ENCODE assay signal across 19 cellular contexts in the genomic region with DNA sequence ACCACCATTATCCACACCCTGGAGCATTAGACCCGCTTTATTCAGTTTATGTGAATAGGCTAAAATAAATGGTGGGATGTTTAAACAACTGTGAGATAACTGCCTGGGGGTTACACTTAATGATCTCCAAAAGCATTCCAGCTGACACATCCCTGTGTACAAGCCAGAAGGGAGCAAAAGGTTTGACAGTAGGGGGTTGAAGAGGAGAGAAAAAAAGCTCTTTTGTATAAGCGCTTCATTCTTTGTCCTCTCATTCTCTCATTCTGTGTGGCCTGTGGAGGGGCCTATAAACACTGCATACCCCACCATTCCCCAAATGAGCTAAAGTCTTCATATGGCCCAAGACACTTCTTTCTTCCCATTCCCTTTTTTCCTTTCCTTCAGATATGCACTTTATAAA. TPM values are rescaled to one million over a fixed set of nuclear protein-coding genes. Genes with fewer than 3 reads are reported as not detected.
DNase-seq lines count a peak whose midpoint lies in the region; TF ChIP-seq lines count a peak whose summit lies in the region.
"Had no signal": no experiment of that assay in that cellular context is flagged by ENCODE, and none has a peak within 500 bp of the region (broad histone marks: within the 10 kb centered on the region; RNA-seq: fewer than 3 reads in every experiment).

No MANE protein-coding gene starts in this region.

- H3K4me3 ChIP-seq in HUES48 (ENCODE audit: low read depth, low read length) (no peak overlapping the region), ectodermal cell (ENCODE audit: insufficient read depth, low read depth, low read length) (no peak overlapping the region), Caco-2 (ENCODE audit: low read depth, low read length) (no peak overlapping the region), adrenal gland (no peak overlapping the region)
- H3K4me3 ChIP-seq: gastroesophageal sphincter, left ventricle myocardium inferior, right atrium auricular region, testis had no signal

- peak overlapping the region; percentile 86 for H3K27ac ChIP-seq in HUES48 (ENCODE audit: low read depth, low read length)
- peak overlapping the region; percentile 45 for H3K27ac ChIP-seq in ectodermal cell (ENCODE audit: insufficient read depth, low read depth, low read length, poor library complexity, severe bottlenecking)
- H3K27ac ChIP-seq in adrenal gland, result no peak overlapping the region
- H3K27ac ChIP-seq: gastroesophageal sphincter, left ventricle myocardium inferior, right atrium auricular region, testis had no signal

- H3K9me3 ChIP-seq in HUES48 (ENCODE audit: control insufficient read depth, insufficient read depth, low read length) (no peaks in the 10 kb centered on the region; the same call in 1 of the 2 replicates), ectodermal cell (ENCODE audit: control insufficient read depth, low read length) (no peaks in the 10 kb centered on the region), Caco-2 (no peaks in the 10 kb centered on the region; the same call in 1 of the 2 replicates), adrenal gland (replicated peaks in 1 of 3) (no peaks in the 10 kb centered on the region)
- H3K9me3 ChIP-seq: testis had no signal

- CTCF ChIA-PET in Caco-2 (lab: Charles Lee), result no interaction called here

- peak; percentile 98 for DNase-seq in NCI-H69 (lab: John Stamatoyannopoulos, UW)
- peak; percentile 67 for DNase-seq in retina
- no peak for DNase-seq in DMS 273 treated with DMSO at 0.1 percent for 48 hours (lab: John Stamatoyannopoulos, UW)
- no peak for DNase-seq in Caco-2
- no peak for DNase-seq in adrenal gland
- DNase-seq: activated effector memory CD4-positive, alpha-beta T cell treated with anti-CD3 and anti-CD28 coated beads, Interleukin-2, amount 50 U/mL, for 16 hours; caudate nucleus; CD8-positive, alpha-beta memory T cell; left ventricle myocardium inferior; NCI-H446; nucleus accumbens; stimulated activated CD4-positive, alpha-beta T cell treated with anti-CD3 and anti-CD28 coated beads, Interleukin-15, amount 100 ng/mL, for 24 hours; T-cell; testis had no signal

- no peak overlapping the region for H3K4me3 Mint-ChIP-seq in Caco-2 (ENCODE audit: unreplicated experiment)
- H3K4me3 Mint-ChIP-seq: CD8-positive, alpha-beta memory T cell; stimulated activated effector memory CD8-positive, alpha-beta T cell treated with anti-CD3 and anti-CD28 coated beads, Interleukin-12 subunit alpha, Interleukin-12 subunit beta, amount 100 ng/mL, for 72 hours; T-cell had no signal

- BruUV-seq in Caco-2 (replicated peaks; lab: Mats Ljungman, UMichigan), result no TSS peak

- peaks cover 3% of the 10 kb centered on the region for H3K9me3 Mint-ChIP-seq in Caco-2 (ENCODE audit: unreplicated experiment)

- no peaks in the 10 kb centered on the region for H3K36me3 Mint-ChIP-seq in Caco-2 (ENCODE audit: insufficient read depth, unreplicated experiment)
- H3K36me3 Mint-ChIP-seq: CD8-positive, alpha-beta memory T cell; stimulated activated effector memory CD8-positive, alpha-beta T cell treated with anti-CD3 and anti-CD28 coated beads, Interleukin-12 subunit alpha, Interleukin-12 subunit beta, amount 100 ng/mL, for 72 hours; T-cell had no signal

- intact Hi-C loops in Caco-2 (cut with micrococcal nuclease; ENCODE audit: unreplicated experiment) (loop anchor here (2.0 kb wide), 1 partner anchor 31 kb away; a partner anchor contains a TSS), adrenal gland (cut with DNase I) (no loop called here)

- H3K27me3 ChIP-seq in HUES48 (ENCODE audit: control insufficient read depth, insufficient read depth, low read length), result no peaks in the 10 kb centered on the region
- no peaks in the 10 kb centered on the region for H3K27me3 ChIP-seq in ectodermal cell (ENCODE audit: control insufficient read depth, insufficient read depth, low read length, poor library complexity, severe bottlenecking)
- H3K27me3 ChIP-seq in Caco-2 (replicated peaks; ENCODE audit: control insufficient read depth, insufficient read depth, low read length), result no peaks in the 10 kb centered on the region
- H3K27me3 ChIP-seq in adrenal gland, result no peaks in the 10 kb centered on the region
- H3K27me3 ChIP-seq: gastroesophageal sphincter, right atrium auricular region, testis had no signal

- H3K4me1 ChIP-seq in HUES48 (ENCODE audit: control insufficient read depth, insufficient read depth, low read length) (peaks cover 12% of the 10 kb centered on the region), ectodermal cell (ENCODE audit: control insufficient read depth, insufficient read depth, low read length) (peaks cover 8% of the 10 kb centered on the region), Caco-2 (peaks cover 22% of the 10 kb centered on the region), adrenal gland (replicated peaks in 1 of 2) (no peaks in the 10 kb centered on the region)
- H3K4me1 ChIP-seq: gastroesophageal sphincter, left ventricle myocardium inferior, right atrium auricular region, testis had no signal

- POLR2A ChIA-PET in Caco-2 (lab: Charles Lee), result no interaction called here

- H3K27ac Mint-ChIP-seq in Caco-2 (ENCODE audit: unreplicated experiment), result no peak overlapping the region
- H3K27ac Mint-ChIP-seq: CD8-positive, alpha-beta memory T cell; stimulated activated effector memory CD8-positive, alpha-beta T cell treated with anti-CD3 and anti-CD28 coated beads, Interleukin-12 subunit alpha, Interleukin-12 subunit beta, amount 100 ng/mL, for 72 hours; T-cell had no signal

- H3K27me3 Mint-ChIP-seq in Caco-2 (ENCODE audit: insufficient read depth, unreplicated experiment), result no peaks in the 10 kb centered on the region
- H3K27me3 Mint-ChIP-seq: CD8-positive, alpha-beta memory T cell; T-cell had no signal

- no peak for TF ChIP-seq CTCF in Caco-2 (IDR thresholded peaks at IDR 0.05; ENCODE audit: insufficient read depth in 1 of 2, low read depth in 1 of 2, low read length in 1 of 2, severe bottlenecking in 1 of 2, unreplicated experiment in 1 of 2)
- TF ChIP-seq CTCF in adrenal gland (IDR thresholded peaks at IDR 0.05), result no peak

- no peak for TF ChIP-seq POLR2A in adrenal gland (IDR thresholded peaks at IDR 0.05)

- H3K36me3 ChIP-seq in HUES48 (ENCODE audit: control insufficient read depth, insufficient read depth, low read length) (no peaks in the 10 kb centered on the region), ectodermal cell (ENCODE audit: control insufficient read depth, insufficient read depth, low read length) (no peaks in the 10 kb centered on the region), Caco-2 (ENCODE audit: control insufficient read depth, insufficient read depth, low read length) (no peaks in the 10 kb centered on the region), adrenal gland (replicated peaks in 1 of 2) (no peaks in the 10 kb centered on the region)
- H3K36me3 ChIP-seq: gastroesophageal sphincter, left ventricle myocardium inferior, right atrium auricular region had no signal

- WGBS in ectodermal cell, 2 experiments, result 0 to 9% methylated on average over 1 to 2 of the region's 2 CpGs
- WGBS in adrenal gland, 4 donors, result 48 to 88% (median 77%) methylated on average over 2 of the region's 2 CpGs

- no peak overlapping the region for H3K9ac ChIP-seq in HUES48 (ENCODE audit: low read depth, low read length)

- peaks cover 8% of the 10 kb centered on the region for H3K4me1 Mint-ChIP-seq in Caco-2 (ENCODE audit: low read depth, unreplicated experiment)
- H3K4me1 Mint-ChIP-seq: CD8-positive, alpha-beta memory T cell; stimulated activated effector memory CD8-positive, alpha-beta T cell treated with anti-CD3 and anti-CD28 coated beads, Interleukin-12 subunit alpha, Interleukin-12 subunit beta, amount 100 ng/mL, for 72 hours; T-cell had no signal

RNA-seq across cellular contexts. Expression of a gene that starts 30.8 kb away (rescaled TPM):
- 0.70 TPM for polyA plus RNA-seq in ectodermal cell (2013, experiment 1 of 4)
- 0.94 TPM for polyA plus RNA-seq in ectodermal cell (2013, experiment 2 of 4)
- polyA plus RNA-seq in ectodermal cell (2013, experiment 3 of 4), result 1.0 TPM
- polyA plus RNA-seq in ectodermal cell (2013, experiment 4 of 4), result 0.61 TPM
- total RNA-seq in Caco-2 (2022) (1.2 and 1.3 TPM in 2 replicates), adrenal gland (1 to 10 TPM in 3 of 8 donors, under 1 TPM in 5; 0.12 to 2.3 (median 0.67) TPM)
- polyA plus RNA-seq in adrenal gland, result 1 to 10 TPM; 1.3 to 3.4 (median 1.8) TPM
- total RNA-seq: CD8-positive, alpha-beta memory T cell; T-cell had no signal
- polyA plus RNA-seq: CD8-positive, alpha-beta memory T cell had no signal

Comparison
In these comparisons a context has a peak if more than half of its experiments do, and no peak if none do; other contexts are left out.
1. H3K27ac ChIP-seq: peak in HUES48 (single experiment) and ectodermal cell (single experiment); none in adrenal gland (0 of 5).
2. DNase-seq: peak in NCI-H69 (single experiment) and retina (single experiment); none in DMS 273 treated with DMSO at 0.1 percent for 48 hours (single experiment), Caco-2 (0 of 2) and adrenal gland (0 of 7).